ENCODE assay signal across 25 cellular contexts in genomic region chr3:38698760-38699159, GRCh38. TPM values are rescaled to one million over a fixed set of nuclear protein-coding genes. Genes with fewer than 3 reads are reported as not detected.
"Had no signal": no experiment of that assay in that cellular context is flagged by ENCODE, and none has a peak within 500 bp of the region (broad histone marks: within the 10 kb centered on the region; RNA-seq: fewer than 3 reads in every experiment).

No MANE protein-coding gene starts in this region.

- DNase-seq: naive thymus-derived CD8-positive, alpha-beta T cell; nephron progenitor cell; nucleus accumbens; pancreas; retina; right cardiac atrium; right lobe of liver; sigmoid colon; small intestine; stimulated activated CD4-positive, alpha-beta T cell treated with anti-CD3 and anti-CD28 coated beads, Interleukin-15, amount 100 ng/mL, for 24 hours; stimulated activated CD4-positive, alpha-beta T cell treated with anti-CD3 and anti-CD28 coated beads, Interleukin-2, amount 100 ng/mL, for 24 hours; stimulated activated CD4-positive, alpha-beta T cell treated with anti-CD3 and anti-CD28 coated beads, Interleukin-2, amount 100 ng/mL, for 48 hours; stimulated activated CD4-positive, alpha-beta T cell treated with anti-CD3 and anti-CD28 coated beads, Interleukin-4, amount 100 ng/mL, for 24 hours; stimulated activated naive B cell treated with anti-CD40 and anti-IgM and Interleukin-4, amounts not matched to agents 10 μg/mL and 1 μg/mL and 100 μg/mL, for 72 hours; stimulated activated naive CD4-positive, alpha-beta T cell treated with Interleukin-2 at 50 U/mL for 16 hours; stomach; thyroid gland; trophoblast cell had no signal

- H3K9me3 ChIP-seq: neutrophil, pancreas, prostate gland, right lobe of liver, sigmoid colon, stomach, thoracic aorta, thyroid gland, tibial nerve, upper lobe of left lung had no signal

- ATAC-seq: naive thymus-derived CD8-positive, alpha-beta T cell; pancreas; right lobe of liver; stimulated activated effector memory CD8-positive, alpha-beta T cell treated with anti-CD3 and anti-CD28 coated beads, Interleukin-12 subunit alpha, Interleukin-12 subunit beta, amount 100 ng/mL, for 72 hours; stimulated activated naive B cell treated with anti-CD40 and anti-IgM and Interleukin-4, amounts not matched to agents 10 μg/mL and 1 μg/mL and 100 μg/mL, for 72 hours had no signal

- H3K27ac ChIP-seq: neutrophil, pancreas, prostate gland, right lobe of liver, sigmoid colon, stomach, thoracic aorta, thyroid gland, tibial nerve, upper lobe of left lung had no signal

- H3K4me3 ChIP-seq: pancreas, prostate gland, right lobe of liver, sigmoid colon, stomach, thoracic aorta, thyroid gland, tibial nerve, upper lobe of left lung had no signal

- H3K36me3 ChIP-seq: neutrophil, pancreas, prostate gland, right lobe of liver, sigmoid colon, stomach, thoracic aorta, thyroid gland, tibial nerve, upper lobe of left lung had no signal

- H3K4me1 ChIP-seq: pancreas, prostate gland, right lobe of liver, sigmoid colon, stomach, thyroid gland, tibial nerve, upper lobe of left lung had no signal

- H3K27me3 ChIP-seq: pancreas, right lobe of liver, sigmoid colon, stomach, thyroid gland, tibial nerve, upper lobe of left lung had no signal

RNA-seq across cellular contexts. Expression of gene SCN5A, which starts 49.3 kb away (rescaled TPM):
- total RNA-seq: osteocyte had no signal
